ENCODE assay signal across 9 cellular contexts in genomic region chr3:100104442-100104798, GRCh38. TPM values are rescaled to one million over a fixed set of nuclear protein-coding genes. Genes with fewer than 3 reads are reported as not detected.
DNase-seq lines count a peak whose midpoint lies in the region; ATAC-seq and TF ChIP-seq lines count a peak whose summit lies in the region.
"Had no signal": no experiment of that assay in that cellular context is flagged by ENCODE, and none has a peak within 500 bp of the region (broad histone marks: within the 10 kb centered on the region; RNA-seq: fewer than 3 reads in every experiment).

No MANE protein-coding gene starts in this region.

- H3K4me2 ChIP-seq in OCI-LY7 (ENCODE audit: low read length) = peak overlapping the region; percentile 50

- peak overlapping the region; percentile 37 for H3K27ac Mint-ChIP-seq in activated T-cell treated with anti-CD3 and anti-CD28 coated beads, Interleukin-2, amount 50 U/mL, for 24 hours
- peak overlapping the region; percentile 100 for H3K27ac Mint-ChIP-seq in stimulated activated naive CD8-positive, alpha-beta T cell treated with anti-CD3 and anti-CD28 coated beads, Interleukin-15, amount 100 ng/mL, for 72 hours

- no TSS peak for BruUV-seq in OCI-LY7 (replicated peaks; lab: Mats Ljungman, UMichigan)

- H3K9me3 Mint-ChIP-seq in activated T-cell treated with anti-CD3 and anti-CD28 coated beads, Interleukin-2, amount 50 U/mL, for 24 hours = peaks cover 2% of the 10 kb centered on the region
- peaks cover 0 to 7% of the 10 kb centered on the region in 2 donors for H3K9me3 Mint-ChIP-seq in stimulated activated naive CD8-positive, alpha-beta T cell treated with anti-CD3 and anti-CD28 coated beads, Interleukin-15, amount 100 ng/mL, for 72 hours

- peaks cover 39% of the 10 kb centered on the region for H3K36me3 Mint-ChIP-seq in activated T-cell treated with anti-CD3 and anti-CD28 coated beads, Interleukin-2, amount 50 U/mL, for 24 hours (ENCODE audit: low read depth)

- H2AFZ ChIP-seq in OCI-LY7 (ENCODE audit: low read length) = peak overlapping the region; percentile 48; the same call in 1 of the 2 replicates

- H3K36me3 ChIP-seq in OCI-LY7 (ENCODE audit: insufficient read depth, low read length) = no peaks in the 10 kb centered on the region
- H3K36me3 ChIP-seq: ovary had no signal

- H4K20me1 ChIP-seq in OCI-LY7 (ENCODE audit: insufficient read depth, low read length) = no peaks in the 10 kb centered on the region

- no peaks in the 10 kb centered on the region for H3K27me3 Mint-ChIP-seq in activated T-cell treated with anti-CD3 and anti-CD28 coated beads, Interleukin-2, amount 50 U/mL, for 24 hours
- no peaks in the 10 kb centered on the region for H3K27me3 Mint-ChIP-seq in stimulated activated naive CD8-positive, alpha-beta T cell treated with anti-CD3 and anti-CD28 coated beads, Interleukin-15, amount 100 ng/mL, for 72 hours

- intact Hi-C loops in OCI-LY7 (cut with micrococcal nuclease; ENCODE audit: unreplicated experiment) = no loop called here

- TF ChIP-seq CTCF in OCI-LY7 (conservative IDR thresholded peaks at IDR 0.05; ENCODE audit: low read length) = no peak

- CTCF ChIA-PET in OCI-LY7 (lab: Charles Lee; ENCODE audit: unreplicated experiment) = interaction anchor here (0.8 kb wide), 1 partner anchor 287 kb away, joined by 3 read pairs; the partner anchor contains the start of gene CMSS1

- peaks cover 33% of the 10 kb centered on the region for H3K4me1 ChIP-seq in OCI-LY7 (ENCODE audit: insufficient read depth, low read length, poor library complexity, severe bottlenecking)

- ATAC-seq in HG02759 (IDR thresholded peaks at IDR 0.05; ENCODE audit: unreplicated experiment) = peak; percentile 24
- no peak for ATAC-seq in stimulated activated naive CD8-positive, alpha-beta T cell treated with anti-CD3 and anti-CD28 coated beads, Interleukin-15, amount 100 ng/mL, for 72 hours

- H3K79me2 ChIP-seq in OCI-LY7 (ENCODE audit: insufficient read depth, low read depth, low read length) = no peaks in the 10 kb centered on the region

- DNase-seq in activated T-cell treated with anti-CD3 and anti-CD28 coated beads, Interleukin-2, amount 50 U/mL, for 24 hours = no peak
- no peak for DNase-seq in activated T-cell treated with anti-CD3 and anti-CD28 coated beads, Interleukin-2, amount 50 U/mL, for 1 hour
- DNase-seq in OCI-LY7 (ENCODE audit: low spot score) = peak; percentile 29
- DNase-seq in stimulated activated naive CD8-positive, alpha-beta T cell treated with anti-CD3 and anti-CD28 coated beads, Interleukin-15, amount 100 ng/mL, for 72 hours = no peak
- no peak for DNase-seq in activated CD4-positive, CD25-positive, alpha-beta regulatory T cell (lab: John Stamatoyannopoulos, UW)
- DNase-seq in stimulated activated CD8-positive, alpha-beta memory T cell treated with anti-CD3 and anti-CD28 coated beads, Interleukin-4, amount 100 ng/mL, for 48 hours = no peak
- DNase-seq in NCI-H2171 (lab: John Stamatoyannopoulos, UW) = no peak
- DNase-seq: ovary had no signal

- peaks cover 32% of the 10 kb centered on the region for H3K4me1 Mint-ChIP-seq in activated T-cell treated with anti-CD3 and anti-CD28 coated beads, Interleukin-2, amount 50 U/mL, for 24 hours (ENCODE audit: low read depth)
- peaks cover 52% of the 10 kb centered on the region for H3K4me1 Mint-ChIP-seq in stimulated activated naive CD8-positive, alpha-beta T cell treated with anti-CD3 and anti-CD28 coated beads, Interleukin-15, amount 100 ng/mL, for 72 hours

- peak overlapping the region; percentile 58 for H3K27ac ChIP-seq in OCI-LY7 (ENCODE audit: low read depth, low read length, poor library complexity, severe bottlenecking)
- H3K27ac ChIP-seq: ovary had no signal

- POLR2A ChIA-PET in OCI-LY7 (lab: Charles Lee) = interaction anchor here (0.6 to 1.9 kb wide), 13 partner anchors 11 to 156 kb away, joined by 3 to 9 read pairs (median 4); partner anchors contain the start of gene TBC1D23

- H3K9me2 ChIP-seq in OCI-LY7 (ENCODE audit: insufficient read depth, low read length) = no peaks in the 10 kb centered on the region

- no peaks in the 10 kb centered on the region for H3K9me3 ChIP-seq in OCI-LY7 (ENCODE audit: low read length)
- H3K9me3 ChIP-seq: ovary had no signal

- H3K4me3 Mint-ChIP-seq in activated T-cell treated with anti-CD3 and anti-CD28 coated beads, Interleukin-2, amount 50 U/mL, for 24 hours = no peak overlapping the region
- peak overlapping the region; percentile 40 to 66 for H3K4me3 Mint-ChIP-seq in stimulated activated naive CD8-positive, alpha-beta T cell treated with anti-CD3 and anti-CD28 coated beads, Interleukin-15, amount 100 ng/mL, for 72 hours

- H3K4me3 ChIP-seq in OCI-LY7 (ENCODE audit: low read depth, low read length, poor library complexity, severe bottlenecking) = no peak overlapping the region
- H3K4me3 ChIP-seq: ovary had no signal

RNA-seq across cellular contexts. Expression of gene FILIP1L, which starts 9.9 kb away (rescaled TPM):
- total RNA-seq in OCI-LY7 (2014; rRNA removed; shearing (Covaris generic)) = not detected in 2 replicates
- total RNA-seq in OCI-LY7 (2022) = not detected in 2 replicates
